In genomic region chr17:3534881-3535252, GRCh38 we compare ENCODE assay signal across 11 cellular contexts. TPM values are rescaled to one million over a fixed set of nuclear protein-coding genes. Genes with fewer than 3 reads are reported as not detected.
DNase-seq lines count a peak whose midpoint lies in the region; ATAC-seq and TF ChIP-seq lines count a peak whose summit lies in the region.
"Had no signal": no experiment of that assay in that cellular context is flagged by ENCODE, and none has a peak within 500 bp of the region (broad histone marks: within the 10 kb centered on the region; RNA-seq: fewer than 3 reads in every experiment).

No MANE protein-coding gene starts in this region.

- no peaks in the 10 kb centered on the region for H3K9me3 ChIP-seq in left lung
- H3K9me3 ChIP-seq in aorta (ENCODE audit: control insufficient read depth, low read length): no peaks in the 10 kb centered on the region
- H3K9me3 ChIP-seq: body of pancreas had no signal

- ATAC-seq in Right ventricle myocardium superior (ENCODE audit: poor library complexity) (no peak), Right ventricle myocardium inferior (no peak), left lung (peak; percentile 52), aorta (ENCODE audit: low FRiP score) (peak; percentile 52), HG03025 (IDR thresholded peaks at IDR 0.05; ENCODE audit: low FRiP score, unreplicated experiment) (no peak), GM21576 (IDR thresholded peaks at IDR 0.05; ENCODE audit: unreplicated experiment) (no peak)

- intact Hi-C loops in Right ventricle myocardium superior (cut with DNase I): no loop called here
- intact Hi-C loops in Right ventricle myocardium inferior (cut with DNase I): no loop called here
- intact Hi-C loops in left lung (cut with DNase I): no loop called here
- intact Hi-C loops in aorta (cut with DNase I): no loop called here

- peaks cover 0 to 43% of the 10 kb centered on the region in 2 donors for H3K27me3 ChIP-seq in left lung
- H3K27me3 ChIP-seq in aorta (ENCODE audit: control insufficient read depth in 1 of 2, insufficient read depth in 2 of 2, low read length in 1 of 2): no peaks in the 10 kb centered on the region
- H3K27me3 ChIP-seq: body of pancreas had no signal

- H3K36me3 ChIP-seq in left lung: no peaks in the 10 kb centered on the region
- H3K36me3 ChIP-seq in aorta (ENCODE audit: control insufficient read depth in 1 of 2, insufficient read depth in 2 of 2, low read length in 1 of 2): no peaks in the 10 kb centered on the region

- peak; percentile 70 for DNase-seq in Right ventricle myocardium superior
- DNase-seq in Right ventricle myocardium inferior (ENCODE audit: missing footprints): no peak
- DNase-seq in astrocyte of the spinal cord (ENCODE audit: low read depth, low spot score): peak; percentile 6
- no peak for DNase-seq in left lung
- peak in 1 of 2 donors; percentile 45 for DNase-seq in aorta
- no peak for DNase-seq in stimulated activated CD8-positive, alpha-beta memory T cell treated with anti-CD3 and anti-CD28 coated beads, Interleukin-4, amount 100 ng/mL, for 48 hours
- DNase-seq: DND-41, PC-9 had no signal

- 31 to 44% methylated on average over 3 of the region's 3 CpGs for WGBS in aorta, 2 donors

- no peak overlapping the region for H3K27ac ChIP-seq in left lung
- H3K27ac ChIP-seq in aorta (ENCODE audit: low read depth in 1 of 2, low read length in 2 of 2): no peak overlapping the region
- H3K27ac ChIP-seq: PC-9 had no signal

- H3K4me1 ChIP-seq in left lung: no peaks in the 10 kb centered on the region
- no peaks in the 10 kb centered on the region for H3K4me1 ChIP-seq in aorta (ENCODE audit: control insufficient read depth in 1 of 2, insufficient read depth in 2 of 2, low read length in 2 of 2)

- H3K4me3 ChIP-seq in astrocyte of the spinal cord (ENCODE audit: low read depth, low read length) (no peak overlapping the region), left lung (no peak overlapping the region), aorta (ENCODE audit: low read length in 2 of 2) (no peak overlapping the region)
- H3K4me3 ChIP-seq: PC-9 had no signal

- TF ChIP-seq CTCF in astrocyte of the spinal cord (IDR thresholded peaks at IDR 0.05; ENCODE audit: low read depth, low read length) (no peak), left lung (IDR thresholded peaks at IDR 0.05) (no peak)

- in situ Hi-C loops in astrocyte of the spinal cord (cut with HindIII; ENCODE audit: low sequenced_read_pairs): no loop called here

RNA-seq across cellular contexts. Expression of gene TRPV3, which starts 22.7 kb away (rescaled TPM):
- 1.0 TPM for total RNA-seq in Right ventricle myocardium superior
- 0.84 TPM for total RNA-seq in Right ventricle myocardium inferior
- under 1 TPM; 0.55 to 0.58 TPM for total RNA-seq in left lung
- total RNA-seq in aorta: 1 to 10 TPM in 1 of 2 donors, under 1 TPM in 1; 0.49 to 2.0 TPM
- polyA plus RNA-seq in aorta: under 1 TPM in 1 of 2 donors, not detected in 1; 0.75 TPM

RNA-seq across cellular contexts. Expression of gene ASPA, which starts 59.1 kb away (rescaled TPM):
- total RNA-seq in Right ventricle myocardium superior (2.5 TPM), Right ventricle myocardium inferior (3.8 TPM), left lung (1 to 10 TPM; 6.5 to 7.1 TPM), aorta (1 to 10 TPM; 3.2 to 6.6 TPM)
- polyA plus RNA-seq in aorta: 1 to 10 TPM in 1 of 2 donors, under 1 TPM in 1; 0.10 to 4.5 TPM
- total RNA-seq: PC-9 had no signal

Comparison
In these comparisons a context has a peak if more than half of its experiments do, and no peak if none do; other contexts are left out.
1. DNase-seq: peak in Right ventricle myocardium superior (single experiment) and astrocyte of the spinal cord (single experiment); none in Right ventricle myocardium inferior (single experiment), left lung (0 of 2) and stimulated activated CD8-positive, alpha-beta memory T cell treated with anti-CD3 and anti-CD28 coated beads, Interleukin-4, amount 100 ng/mL, for 48 hours (single experiment).
2. ATAC-seq: peak in left lung (single experiment) and aorta (single experiment); none in Right ventricle myocardium superior (single experiment), Right ventricle myocardium inferior (single experiment), HG03025 (single experiment) and GM21576 (single experiment).